Comparison of ENCODE assay signal across 11 cellular contexts in genomic region chr14:30875788-30876053, GRCh38. TPM values are rescaled to one million over a fixed set of nuclear protein-coding genes. Genes with fewer than 3 reads are reported as not detected.
DNase-seq lines count a peak whose midpoint lies in the region; ATAC-seq, FAIRE-seq and TF ChIP-seq lines count a peak whose summit lies in the region.
"Had no signal": no experiment of that assay in that cellular context is flagged by ENCODE, and none has a peak within 500 bp of the region (broad histone marks: within the 10 kb centered on the region; RNA-seq: fewer than 3 reads in every experiment).

No MANE protein-coding gene starts in this region.

- peaks cover 3% of the 10 kb centered on the region; the same call in 1 of the 2 replicates for H3K79me2 ChIP-seq in OCI-LY1 (ENCODE audit: insufficient read depth, low read length)
- H3K79me2 ChIP-seq in endothelial cell of umbilical vein (ENCODE audit: control insufficient read depth, insufficient read depth, low read length): no peaks in the 10 kb centered on the region

- TF ChIP-seq CTCF in OCI-LY1 (IDR thresholded peaks at IDR 0.05; ENCODE audit: low read length) (no peak), endothelial cell of umbilical vein (IDR thresholded peaks at IDR 0.05; ENCODE audit: extremely low read depth in 1 of 2, insufficient read depth in 1 of 2, low read depth in 1 of 2, low read length in 2 of 2) (no peak), progenitor cell of endocrine pancreas (IDR thresholded peaks at IDR 0.05; ENCODE audit: unreplicated experiment) (no peak)

- peak overlapping the region; percentile 71 for H3K9ac ChIP-seq in OCI-LY1 (ENCODE audit: low read length)
- H3K9ac ChIP-seq in endothelial cell of umbilical vein (replicated peaks; ENCODE audit: extremely low read depth, insufficient read depth, low read length): no peak overlapping the region

- no peak for TF ChIP-seq POLR2A in endothelial cell of umbilical vein (IDR thresholded peaks at IDR 0.05; ENCODE audit: low read depth, low read length)

- H3K27ac ChIP-seq in OCI-LY1 (ENCODE audit: low read depth, low read length, poor library complexity, severe bottlenecking): no peak overlapping the region
- no peak overlapping the region for H3K27ac ChIP-seq in endothelial cell of umbilical vein (ENCODE audit: insufficient read depth, low read depth, low read length)

- POLR2A ChIA-PET in endothelial cell of umbilical vein (lab: Charles Lee): no interaction called here

- H3K9me3 ChIP-seq in OCI-LY1 (ENCODE audit: low read length) (no peaks in the 10 kb centered on the region), endothelial cell of umbilical vein (replicated peaks; ENCODE audit: control insufficient read depth, insufficient read depth, low read length) (no peaks in the 10 kb centered on the region)
- H3K9me3 ChIP-seq: MG63 had no signal

- no peaks in the 10 kb centered on the region for H3K27me3 ChIP-seq in OCI-LY1 (ENCODE audit: insufficient read depth, low read length)
- peaks cover 39 to 56% of the 10 kb centered on the region in 2 experiments for H3K27me3 ChIP-seq in endothelial cell of umbilical vein (ENCODE audit: control insufficient read depth in 2 of 2, insufficient read depth in 2 of 2, low read length in 2 of 2)
- H3K27me3 ChIP-seq: MG63 had no signal

- no peaks in the 10 kb centered on the region for H3K9me3 Mint-ChIP-seq in T-helper 1 cell treated with Interleukin-12 subunit alpha and Interleukin-12 subunit beta and Interleukin-4 antibody, amounts not matched to agents 30 μg/mL and 1 μg/mL, for 36 hours
- no peaks in the 10 kb centered on the region for H3K9me3 Mint-ChIP-seq in progenitor cell of endocrine pancreas (ENCODE audit: low read depth)

- no peak overlapping the region for H3K27ac Mint-ChIP-seq in T-helper 1 cell treated with Interleukin-12 subunit alpha and Interleukin-12 subunit beta and Interleukin-4 antibody, amounts not matched to agents 30 μg/mL and 1 μg/mL, for 36 hours
- peak overlapping the region; percentile 70 for H3K27ac Mint-ChIP-seq in progenitor cell of endocrine pancreas

- peaks cover 28% of the 10 kb centered on the region for H3K4me1 ChIP-seq in OCI-LY1 (ENCODE audit: insufficient read depth, low read length, severe bottlenecking)
- peaks cover 12% of the 10 kb centered on the region for H3K4me1 ChIP-seq in endothelial cell of umbilical vein (ENCODE audit: control insufficient read depth, extremely low read depth, insufficient read depth, low read length)

- peak overlapping the region; percentile 49 for H3K4me3 Mint-ChIP-seq in T-helper 1 cell treated with Interleukin-12 subunit alpha and Interleukin-12 subunit beta and Interleukin-4 antibody, amounts not matched to agents 30 μg/mL and 1 μg/mL, for 36 hours
- peak overlapping the region; percentile 79 for H3K4me3 Mint-ChIP-seq in progenitor cell of endocrine pancreas (ENCODE audit: low read depth)

- intact Hi-C loops in endothelial cell of umbilical vein (cut with micrococcal nuclease): no loop called here

- CTCF ChIA-PET in endothelial cell of umbilical vein (lab: Charles Lee): no interaction called here

- H3K4me1 Mint-ChIP-seq in T-helper 1 cell treated with Interleukin-12 subunit alpha and Interleukin-12 subunit beta and Interleukin-4 antibody, amounts not matched to agents 30 μg/mL and 1 μg/mL, for 36 hours (ENCODE audit: low read depth): peaks cover 4% of the 10 kb centered on the region
- peaks cover 5% of the 10 kb centered on the region for H3K4me1 Mint-ChIP-seq in progenitor cell of endocrine pancreas (ENCODE audit: low read depth)

- no peak for ATAC-seq in HG03460 (IDR thresholded peaks at IDR 0.05; ENCODE audit: unreplicated experiment)

- H2AFZ ChIP-seq in OCI-LY1 (ENCODE audit: low read length): no peak overlapping the region
- H2AFZ ChIP-seq in endothelial cell of umbilical vein (ENCODE audit: low read depth, low read length): no peak overlapping the region

- no peaks in the 10 kb centered on the region for H3K9me2 ChIP-seq in OCI-LY1 (ENCODE audit: low read depth, low read length)

- H3K4me3 ChIP-seq in OCI-LY1 (ENCODE audit: low read depth, low read length, poor library complexity, severe bottlenecking): peak overlapping the region; percentile 79
- no peak overlapping the region for H3K4me3 ChIP-seq in endothelial cell of umbilical vein (replicated peaks in 1 of 3; ENCODE audit: insufficient read depth in 1 of 3, low read depth in 1 of 3, low read length in 3 of 3)
- H3K4me3 ChIP-seq: MG63 had no signal

- peaks cover 59% of the 10 kb centered on the region for H3K27me3 Mint-ChIP-seq in T-helper 1 cell treated with Interleukin-12 subunit alpha and Interleukin-12 subunit beta and Interleukin-4 antibody, amounts not matched to agents 30 μg/mL and 1 μg/mL, for 36 hours (ENCODE audit: low read depth)
- peaks cover 36% of the 10 kb centered on the region for H3K27me3 Mint-ChIP-seq in progenitor cell of endocrine pancreas

- H3K4me2 ChIP-seq in OCI-LY1 (ENCODE audit: low read length): peak overlapping the region; percentile 78
- H3K4me2 ChIP-seq in endothelial cell of umbilical vein (ENCODE audit: insufficient read depth, low read length): no peak overlapping the region

- dilution Hi-C loops in endothelial cell of umbilical vein (cut with MboI; ENCODE audit: extremely low pct_ligation_motif_present, low sequenced_read_pairs): no loop called here

- no peak for FAIRE-seq in endothelial cell of umbilical vein (lab: Jason Lieb, UNC)

- no peaks in the 10 kb centered on the region for H3K9me1 ChIP-seq in endothelial cell of umbilical vein (replicated peaks; ENCODE audit: control insufficient read depth, extremely low read depth, insufficient read depth, low read length)

- H3K36me3 Mint-ChIP-seq in T-helper 1 cell treated with Interleukin-12 subunit alpha and Interleukin-12 subunit beta and Interleukin-4 antibody, amounts not matched to agents 30 μg/mL and 1 μg/mL, for 36 hours (ENCODE audit: low read depth): peaks cover 1% of the 10 kb centered on the region
- peaks cover 2% of the 10 kb centered on the region for H3K36me3 Mint-ChIP-seq in progenitor cell of endocrine pancreas (ENCODE audit: insufficient read depth)

- DNase-seq in T-helper 1 cell: no peak
- DNase-seq in endothelial cell of umbilical vein (ENCODE audit: low read depth, low spot score): no peak
- DNase-seq in progenitor cell of endocrine pancreas (ENCODE audit: low spot score, unreplicated experiment): no peak
- DNase-seq in Kasumi-1 (lab: John Stamatoyannopoulos, UW): no peak
- no peak for DNase-seq in 8988T
- DNase-seq: activated effector memory CD4-positive, alpha-beta T cell treated with Interleukin-2 at 50 U/mL for 16 hours; MG63; T-helper 9 cell had no signal

- no peaks in the 10 kb centered on the region for H3F3A ChIP-seq in OCI-LY1 (ENCODE audit: insufficient read depth, low read length)

- H4K20me1 ChIP-seq in OCI-LY1 (ENCODE audit: insufficient read depth, low read length): no peaks in the 10 kb centered on the region
- no peaks in the 10 kb centered on the region for H4K20me1 ChIP-seq in endothelial cell of umbilical vein (replicated peaks; ENCODE audit: control insufficient read depth, extremely low read depth, insufficient read depth, low read length)

- H3K36me3 ChIP-seq in OCI-LY1 (ENCODE audit: insufficient read depth, low read length) (peaks cover 29% of the 10 kb centered on the region; the same call in 1 of the 2 replicates), endothelial cell of umbilical vein (ENCODE audit: control insufficient read depth in 2 of 2, extremely low read depth in 1 of 2, insufficient read depth in 2 of 2, low read length in 2 of 2) (no peaks in the 10 kb centered on the region)
- H3K36me3 ChIP-seq: MG63 had no signal

- BruUV-seq in endothelial cell of umbilical vein (replicated peaks; lab: Mats Ljungman, UMichigan): no TSS peak

TF ChIP-seq in endothelial cell of umbilical vein, 7 proteins besides CTCF, POLR2A, EP300 and RAD21:
- TF ChIP-seq MAX (IDR thresholded peaks at IDR 0.05; ENCODE audit: insufficient read depth, insufficient read length) (no peak), FOS (IDR thresholded peaks at IDR 0.05; ENCODE audit: borderline replicate concordance, insufficient read depth, low read length) (no peak), MYC (IDR thresholded peaks at IDR 0.05; ENCODE audit: low read depth, low read length) (no peak), JUN (IDR thresholded peaks at IDR 0.05; ENCODE audit: borderline replicate concordance, insufficient read depth, insufficient read length, low read depth) (no peak), GATA2 (IDR thresholded peaks at IDR 0.05; ENCODE audit: insufficient read depth, insufficient read length, low read depth, low read length) (no peak), EZH2 (IDR thresholded peaks at IDR 0.05; ENCODE audit: borderline replicate concordance, low read depth, low read length, severe bottlenecking) (peak; percentile 2), POLR2AphosphoS5 (IDR thresholded peaks at IDR 0.05; ENCODE audit: insufficient read depth, low read depth, low read length) (no peak)
TF ChIP-seq in endothelial cell of umbilical vein: peak in this region for 1.

RNA-seq across cellular contexts. Expression of gene COCH, which starts 1.4 kb away (rescaled TPM):
- 0.88 and 1.9 TPM in 2 replicates for total RNA-seq in endothelial cell of umbilical vein
- polyA plus RNA-seq in endothelial cell of umbilical vein: 0.60 and 0.87 TPM in 2 replicates
- 0.71 and 0.75 TPM in 2 replicates for polyA plus RNA-seq in endothelial cell of umbilical vein (2011; cell fraction: cytosol; rRNA removed)
- 0.80 and 0.97 TPM in 2 replicates for polyA plus RNA-seq in endothelial cell of umbilical vein (2011; cell fraction: nucleus; rRNA removed)
- 0.17 and 0.29 TPM in 2 replicates for polyA plus RNA-seq in endothelial cell of umbilical vein (2012)
- polyA minus RNA-seq in endothelial cell of umbilical vein: 1.1 and 1.9 TPM in 2 replicates
- not detected for polyA minus RNA-seq in endothelial cell of umbilical vein (2011; cell fraction: cytosol; rRNA and poly(A)+ RNA removed)
- 0.29 and 0.82 TPM in 2 replicates for polyA minus RNA-seq in endothelial cell of umbilical vein (2011; cell fraction: nucleus; rRNA and poly(A)+ RNA removed)
- 26.9 and 32.5 TPM in 2 replicates for total RNA-seq in progenitor cell of endocrine pancreas
